16 cellular contexts compared by ENCODE assay signal in the genomic region with DNA sequence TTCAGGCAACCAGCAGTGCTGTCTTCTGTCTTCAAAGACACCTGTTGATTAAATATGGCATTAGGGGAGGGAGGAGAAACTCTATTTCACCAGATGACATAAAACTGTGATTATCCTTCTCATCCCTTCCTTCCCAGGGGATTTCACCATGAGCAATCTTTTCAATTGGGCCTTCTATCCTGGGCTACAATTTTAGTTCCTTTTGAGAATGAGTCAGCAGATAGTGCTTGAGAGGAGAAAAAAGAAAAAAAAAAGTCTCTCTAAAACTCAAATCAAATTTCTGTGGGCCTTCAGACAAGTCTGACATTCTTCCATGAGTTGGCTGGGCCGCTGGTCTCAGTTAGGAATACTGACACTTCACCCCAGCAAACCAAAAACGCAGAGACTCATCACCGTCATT. TPM values are rescaled to one million over a fixed set of nuclear protein-coding genes. Genes with fewer than 3 reads are reported as not detected.
DNase-seq lines count a peak whose midpoint lies in the region; ATAC-seq and TF ChIP-seq lines count a peak whose summit lies in the region.
"Had no signal": no experiment of that assay in that cellular context is flagged by ENCODE, and none has a peak within 500 bp of the region (broad histone marks: within the 10 kb centered on the region; RNA-seq: fewer than 3 reads in every experiment).

No MANE protein-coding gene starts in this region.

- no peaks in the 10 kb centered on the region for H3K36me3 ChIP-seq in right atrium auricular region
- no peaks in the 10 kb centered on the region for H3K36me3 ChIP-seq in endodermal cell (ENCODE audit: control insufficient read depth, insufficient read depth, low read length)

- H3K4me3 Mint-ChIP-seq in endodermal cell, result no peak overlapping the region
- H3K4me3 Mint-ChIP-seq in stimulated activated naive B cell treated with anti-CD40 and anti-IgM and Interleukin-4, amounts not matched to agents 10 μg/mL and 1 μg/mL and 100 μg/mL, for 72 hours, result no peak overlapping the region
- H3K4me3 Mint-ChIP-seq: mesothelial cell of epicardium, WTC11 had no signal

- H3K4me1 ChIP-seq in right atrium auricular region (peaks cover 0 to 42% of the 10 kb centered on the region in 2 donors), endodermal cell (ENCODE audit: control insufficient read depth, insufficient read depth, low read length) (no peaks in the 10 kb centered on the region)

- H3K4me1 Mint-ChIP-seq in endodermal cell, result no peaks in the 10 kb centered on the region
- peaks cover 74 to 91% of the 10 kb centered on the region in 2 donors for H3K4me1 Mint-ChIP-seq in stimulated activated naive B cell treated with anti-CD40 and anti-IgM and Interleukin-4, amounts not matched to agents 10 μg/mL and 1 μg/mL and 100 μg/mL, for 72 hours
- H3K4me1 Mint-ChIP-seq: mesothelial cell of epicardium had no signal

- H3K27ac ChIP-seq in right atrium auricular region, result no peak overlapping the region
- H3K27ac ChIP-seq in endodermal cell (ENCODE audit: low read depth, low read length), result no peak overlapping the region

- ATAC-seq in left cardiac atrium, result no peak
- no peak for ATAC-seq in stimulated activated naive B cell treated with anti-CD40 and anti-IgM and Interleukin-4, amounts not matched to agents 10 μg/mL and 1 μg/mL and 100 μg/mL, for 72 hours (replicated peaks)
- ATAC-seq: WTC11 had no signal

- peaks cover 59% of the 10 kb centered on the region for H3K27me3 Mint-ChIP-seq in endodermal cell (ENCODE audit: insufficient read depth)
- no peaks in the 10 kb centered on the region for H3K27me3 Mint-ChIP-seq in stimulated activated naive B cell treated with anti-CD40 and anti-IgM and Interleukin-4, amounts not matched to agents 10 μg/mL and 1 μg/mL and 100 μg/mL, for 72 hours

- CTCF ChIA-PET in HEK293T (lab: Yijun Ruan, JAX), result no interaction called here

- H3K4me3 ChIP-seq in right atrium auricular region (no peak overlapping the region), NB4 (ENCODE audit: low read depth, low read length) (no peak overlapping the region), endodermal cell (ENCODE audit: low read length) (no peak overlapping the region)

- intact Hi-C loops in left cardiac atrium (cut with DNase I), result no loop called here

- DNase-seq in right atrium auricular region (ENCODE audit: low spot score) (peak; percentile 40), left cardiac atrium (no peak), NB4 (ENCODE audit: low read depth) (peak; percentile 50), endodermal cell (peak; percentile 5), HEK293T (ENCODE audit: extremely low spot score) (no peak), retina (no peak)
- no peak for DNase-seq in stimulated activated naive B cell treated with anti-CD40 and anti-IgM and Interleukin-4, amounts not matched to agents 10 μg/mL and 1 μg/mL and 100 μg/mL, for 72 hours
- DNase-seq in stimulated activated CD4-positive, alpha-beta T cell treated with anti-CD3 and anti-CD28 coated beads, Interleukin-1b, Interleukin-23, amount 100 ng/mL, for 48 hours, result no peak
- DNase-seq: cerebellar nuclear complex, NCI-H187, NCI-H748 treated with DMSO at 0.1 percent for 48 hours, Right ventricle myocardium superior, substantia nigra had no signal

- POLR2A ChIA-PET in HEK293T (lab: Yijun Ruan, JAX), result no interaction called here

- WGBS in endodermal cell (ENCODE audit: insufficient coverage in 1 of 2, insufficient read length in 1 of 2), 2 experiments, result 96 to 100% methylated on average over 1 to 3 of the region's 3 CpGs

- H3K27ac Mint-ChIP-seq in endodermal cell, result no peak overlapping the region
- peak overlapping the region; percentile 92 for H3K27ac Mint-ChIP-seq in stimulated activated naive B cell treated with anti-CD40 and anti-IgM and Interleukin-4, amounts not matched to agents 10 μg/mL and 1 μg/mL and 100 μg/mL, for 72 hours
- H3K27ac Mint-ChIP-seq: activated T-helper 2 cell treated with anti-CD3 and anti-CD28 coated beads, Interferon-gamma antibody, Interleukin-2, Interleukin-4, amounts not matched to agents 10 μg/mL and 5 μg/mL and 100 μg/mL, durations not matched to agents 14 hours and 24 hours and 36 hours; mesothelial cell of epicardium; WTC11 had no signal

- no peaks in the 10 kb centered on the region for H3K27me3 ChIP-seq in right atrium auricular region
- peaks cover 56% of the 10 kb centered on the region for H3K27me3 ChIP-seq in endodermal cell (ENCODE audit: control insufficient read depth, insufficient read depth, low read length, poor library complexity, severe bottlenecking)

- no peak overlapping the region for H3K9ac ChIP-seq in endodermal cell (ENCODE audit: extremely low read depth, low read length, poor library complexity, severe bottlenecking)

- H3K9me3 Mint-ChIP-seq in endodermal cell, result no peaks in the 10 kb centered on the region
- no peaks in the 10 kb centered on the region for H3K9me3 Mint-ChIP-seq in stimulated activated naive B cell treated with anti-CD40 and anti-IgM and Interleukin-4, amounts not matched to agents 10 μg/mL and 1 μg/mL and 100 μg/mL, for 72 hours
- H3K9me3 Mint-ChIP-seq: activated T-helper 2 cell treated with anti-CD3 and anti-CD28 coated beads, Interferon-gamma antibody, Interleukin-2, Interleukin-4, amounts not matched to agents 10 μg/mL and 5 μg/mL and 100 μg/mL, durations not matched to agents 14 hours and 24 hours and 36 hours; mesothelial cell of epicardium; WTC11 had no signal

- H3K9me3 ChIP-seq in right atrium auricular region (no peaks in the 10 kb centered on the region), endodermal cell (ENCODE audit: control insufficient read depth, low read length) (no peaks in the 10 kb centered on the region)

- no peak for TF ChIP-seq POLR2A in NB4 (IDR thresholded peaks at IDR 0.05; ENCODE audit: extremely low read depth, insufficient read length)

- TF ChIP-seq CTCF in right atrium auricular region (IDR thresholded peaks at IDR 0.05) (no peak), NB4 (IDR thresholded peaks at IDR 0.05; ENCODE audit: low read depth, low read length) (no peak), endodermal cell (conservative IDR thresholded peaks at IDR 0.05) (no peak)

- no peaks in the 10 kb centered on the region for H3K36me3 Mint-ChIP-seq in endodermal cell (ENCODE audit: low read depth)
- H3K36me3 Mint-ChIP-seq in stimulated activated naive B cell treated with anti-CD40 and anti-IgM and Interleukin-4, amounts not matched to agents 10 μg/mL and 1 μg/mL and 100 μg/mL, for 72 hours, result peaks cover 12 to 67% of the 10 kb centered on the region in 2 donors
- H3K36me3 Mint-ChIP-seq: mesothelial cell of epicardium, WTC11 had no signal

TF ChIP-seq in HEK293T, 16 proteins besides CTCF, POLR2A, EP300 and RAD21:
- TF ChIP-seq SP1 (IDR thresholded peaks at IDR 0.05) (no peak), BHLHE40 (IDR thresholded peaks at IDR 0.05; ENCODE audit: borderline replicate concordance) (no peak), FOXK2 (IDR thresholded peaks at IDR 0.05) (no peak), TARDBP (IDR thresholded peaks at IDR 0.05) (no peak), L3MBTL2 (conservative IDR thresholded peaks at IDR 0.05) (no peak), FOXM1 (IDR thresholded peaks at IDR 0.05; ENCODE audit: borderline replicate concordance) (no peak), NFRKB (IDR thresholded peaks at IDR 0.05) (no peak)
- TF ChIP-seq, protein P1, sequence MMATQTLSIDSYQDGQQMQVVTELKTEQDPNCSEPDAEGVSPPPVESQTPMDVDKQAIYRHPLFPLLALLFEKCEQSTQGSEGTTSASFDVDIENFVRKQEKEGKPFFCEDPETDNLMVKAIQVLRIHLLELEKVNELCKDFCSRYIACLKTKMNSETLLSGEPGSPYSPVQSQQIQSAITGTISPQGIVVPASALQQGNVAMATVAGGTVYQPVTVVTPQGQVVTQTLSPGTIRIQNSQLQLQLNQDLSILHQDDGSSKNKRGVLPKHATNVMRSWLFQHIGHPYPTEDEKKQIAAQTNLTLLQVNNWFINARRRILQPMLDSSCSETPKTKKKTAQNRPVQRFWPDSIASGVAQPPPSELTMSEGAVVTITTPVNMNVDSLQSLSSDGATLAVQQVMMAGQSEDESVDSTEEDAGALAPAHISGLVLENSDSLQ (IDR thresholded peaks at IDR 0.05), result no peak

RNA-seq across cellular contexts. Expression of a gene that starts 7.2 kb away (rescaled TPM):
- total RNA-seq in right atrium auricular region (10 to 100 TPM; 12.3 to 25.2 TPM), left cardiac atrium (10 to 100 TPM; 22.1 to 27.9 TPM), endodermal cell (under 1 TPM in 1 of 2 donors, not detected in 1; 0.20 TPM)
- 2.2 TPM for polyA plus RNA-seq in endodermal cell (2013, experiment 1 of 2)
- polyA plus RNA-seq in endodermal cell (2013, experiment 2 of 2), result 2.0 TPM

Comparison
In these comparisons a context has a peak if more than half of its experiments do, and no peak if none do; other contexts are left out.
1. DNase-seq: peak in right atrium auricular region (single experiment), NB4 (single experiment) and endodermal cell (single experiment); none in left cardiac atrium (single experiment), stimulated activated naive B cell treated with anti-CD40 and anti-IgM and Interleukin-4, amounts not matched to agents 10 μg/mL and 1 μg/mL and 100 μg/mL, for 72 hours (single experiment), HEK293T (single experiment), stimulated activated CD4-positive, alpha-beta T cell treated with anti-CD3 and anti-CD28 coated beads, Interleukin-1b, Interleukin-23, amount 100 ng/mL, for 48 hours (single experiment) and retina (single experiment).
2. RNA of a gene that starts 7.2 kb away (total RNA-seq): 22.1 to 27.9 TPM in left cardiac atrium and 12.3 to 25.2 TPM in right atrium auricular region; 0.20 TPM in endodermal cell; every median in the first group is over 10 times any median in the second.